Comparison of ENCODE assay signal across 1 cellular context in the genomic region with DNA sequence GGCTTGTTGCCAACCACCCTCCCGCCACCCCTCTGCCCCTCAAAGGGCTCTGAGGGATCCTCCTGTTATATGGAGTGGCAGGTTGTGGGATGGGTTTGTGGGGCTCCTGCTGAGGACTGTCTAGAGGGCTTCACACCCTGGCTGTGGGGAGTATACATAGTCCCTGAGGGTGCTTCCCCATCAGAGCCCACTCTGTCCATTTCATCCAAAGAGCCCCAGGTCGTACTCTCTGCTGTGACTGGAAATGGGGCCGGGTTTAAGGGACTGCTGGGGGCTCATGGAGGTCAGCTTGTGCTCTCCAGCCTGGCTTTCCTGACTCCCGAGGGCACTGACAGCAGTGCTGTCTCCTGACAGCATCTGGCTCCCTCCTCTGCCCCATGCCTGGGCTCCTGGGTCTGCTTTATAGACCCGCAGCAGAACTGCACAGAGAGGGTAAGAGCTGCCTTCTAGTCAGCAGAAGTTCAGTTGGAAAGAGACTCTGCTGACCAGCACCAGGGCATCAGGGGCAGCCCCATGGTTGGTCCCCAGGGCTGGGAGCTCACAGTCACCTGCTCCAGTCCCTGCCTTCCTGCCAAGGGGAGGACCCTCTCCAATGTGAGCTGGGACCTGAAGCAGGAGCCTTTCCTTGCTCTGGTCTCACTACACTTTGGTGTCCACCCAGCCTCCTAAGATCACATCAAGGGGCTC.
TF ChIP-seq lines count a peak whose summit lies in the region.

No MANE protein-coding gene starts in this region.

TF ChIP-seq in H1, 55 proteins besides CTCF, POLR2A, EP300 and RAD21:
- TF ChIP-seq CHD2 (IDR thresholded peaks at IDR 0.05; ENCODE audit: low read length) (no peak), ATF3 (IDR thresholded peaks at IDR 0.05; ENCODE audit: insufficient read depth, low read depth, low read length) (no peak), JUN (IDR thresholded peaks at IDR 0.05; ENCODE audit: low read depth, low read length) (no peak), RFX5 (IDR thresholded peaks at IDR 0.05; ENCODE audit: borderline replicate concordance, low read depth, low read length) (no peak), MAFK (IDR thresholded peaks at IDR 0.05; ENCODE audit: low read depth, low read length) (no peak), CEBPB (IDR thresholded peaks at IDR 0.05; ENCODE audit: low read depth, low read length) (no peak), BACH1 (IDR thresholded peaks at IDR 0.05; ENCODE audit: low read length) (no peak), ZNF274 (IDR thresholded peaks at IDR 0.05; ENCODE audit: borderline replicate concordance, extremely low read depth, low read length) (no peak)
